In the genomic region with DNA sequence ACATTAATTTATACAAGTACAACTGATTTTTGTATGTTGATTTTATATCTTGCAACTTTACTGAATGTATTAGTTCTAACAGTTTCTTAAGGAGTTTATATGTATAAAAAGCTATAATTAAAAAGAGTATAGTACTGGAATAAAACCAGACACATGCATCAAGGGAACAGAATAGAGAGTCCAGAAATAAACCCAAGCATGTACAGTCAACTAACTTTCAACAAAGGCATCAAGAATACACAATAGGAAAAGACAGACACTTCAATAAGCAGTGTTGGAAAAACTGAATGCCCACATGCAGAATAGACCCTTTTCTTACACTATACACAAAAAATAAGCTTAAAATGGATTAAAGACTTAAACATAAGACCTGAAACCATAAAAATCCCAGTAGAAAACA, we compare ENCODE assay signal across 4 cellular contexts.
"Had no signal": no experiment of that assay in that cellular context is flagged by ENCODE, and none has a peak within 500 bp of the region (broad histone marks: within the 10 kb centered on the region; RNA-seq: fewer than 3 reads in every experiment).

No MANE protein-coding gene starts in this region.

- ATAC-seq: HepG2, K562 had no signal

- H3K4me3 ChIP-seq: K562 had no signal

- H3K27ac ChIP-seq: HL-60 had no signal

- DNase-seq: IMR-90 had no signal
